In the genomic region with DNA sequence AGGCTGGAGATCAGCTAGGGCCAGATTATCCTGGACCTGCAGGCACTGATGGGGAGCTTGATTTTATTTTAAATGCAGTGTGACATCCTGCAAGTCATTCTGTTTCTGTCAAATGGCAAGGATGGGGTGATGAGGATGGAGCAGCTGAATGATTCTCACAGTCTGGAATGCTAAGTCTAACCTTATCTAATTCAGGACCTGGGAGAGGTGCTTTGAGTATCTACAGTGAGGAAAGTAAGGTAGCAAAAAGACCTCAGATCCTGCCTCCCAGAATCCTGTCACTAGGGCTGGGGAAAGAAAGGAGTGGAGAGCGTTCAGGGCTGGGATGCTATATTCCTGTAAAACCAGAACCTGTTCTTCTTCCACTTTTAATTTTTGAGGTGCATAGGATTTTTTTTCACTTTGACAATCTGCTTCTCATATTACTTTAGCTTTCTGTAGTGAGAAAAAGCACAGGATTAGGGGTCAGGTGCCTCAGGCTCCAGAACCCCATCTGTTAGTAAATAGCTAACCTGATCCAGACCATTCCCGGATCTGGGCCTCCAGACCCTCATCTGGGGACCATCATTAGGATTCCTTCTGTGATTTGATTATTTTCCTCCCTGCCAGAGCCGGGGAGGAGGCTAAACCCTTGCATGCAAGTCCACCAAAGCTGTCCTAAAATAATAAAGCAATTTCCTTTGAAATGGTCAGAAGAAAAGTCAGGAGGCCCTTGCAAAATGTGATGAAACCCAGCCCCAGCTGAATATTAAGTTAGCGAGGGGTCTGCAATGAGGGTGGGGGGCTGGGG, we compare ENCODE assay signal across 1 cellular context.
A peak's percentile ranks its signal among the peaks of the same experiment; 100 is the strongest.
TF ChIP-seq lines count a peak whose summit lies in the region.

No MANE protein-coding gene starts in this region.

TF ChIP-seq in SK-N-SH treated with all-trans-retinoic acid at 6 μM for 48 hours, 23 proteins besides CTCF, POLR2A, EP300 and RAD21 (continued from another document):
- TF ChIP-seq, protein P1, sequence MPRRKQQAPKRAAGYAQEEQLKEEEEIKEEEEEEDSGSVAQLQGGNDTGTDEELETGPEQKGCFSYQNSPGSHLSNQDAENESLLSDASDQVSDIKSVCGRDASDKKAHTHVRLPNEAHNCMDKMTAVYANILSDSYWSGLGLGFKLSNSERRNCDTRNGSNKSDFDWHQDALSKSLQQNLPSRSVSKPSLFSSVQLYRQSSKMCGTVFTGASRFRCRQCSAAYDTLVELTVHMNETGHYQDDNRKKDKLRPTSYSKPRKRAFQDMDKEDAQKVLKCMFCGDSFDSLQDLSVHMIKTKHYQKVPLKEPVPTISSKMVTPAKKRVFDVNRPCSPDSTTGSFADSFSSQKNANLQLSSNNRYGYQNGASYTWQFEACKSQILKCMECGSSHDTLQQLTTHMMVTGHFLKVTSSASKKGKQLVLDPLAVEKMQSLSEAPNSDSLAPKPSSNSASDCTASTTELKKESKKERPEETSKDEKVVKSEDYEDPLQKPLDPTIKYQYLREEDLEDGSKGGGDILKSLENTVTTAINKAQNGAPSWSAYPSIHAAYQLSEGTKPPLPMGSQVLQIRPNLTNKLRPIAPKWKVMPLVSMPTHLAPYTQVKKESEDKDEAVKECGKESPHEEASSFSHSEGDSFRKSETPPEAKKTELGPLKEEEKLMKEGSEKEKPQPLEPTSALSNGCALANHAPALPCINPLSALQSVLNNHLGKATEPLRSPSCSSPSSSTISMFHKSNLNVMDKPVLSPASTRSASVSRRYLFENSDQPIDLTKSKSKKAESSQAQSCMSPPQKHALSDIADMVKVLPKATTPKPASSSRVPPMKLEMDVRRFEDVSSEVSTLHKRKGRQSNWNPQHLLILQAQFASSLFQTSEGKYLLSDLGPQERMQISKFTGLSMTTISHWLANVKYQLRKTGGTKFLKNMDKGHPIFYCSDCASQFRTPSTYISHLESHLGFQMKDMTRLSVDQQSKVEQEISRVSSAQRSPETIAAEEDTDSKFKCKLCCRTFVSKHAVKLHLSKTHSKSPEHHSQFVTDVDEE (CRISPR knock-in tag; IDR thresholded peaks at IDR 0.05), result no peak
- TF ChIP-seq ZC3H10 (CRISPR knock-in tag; IDR thresholded peaks at IDR 0.05) (no peak), TCF4 (CRISPR knock-in tag; IDR thresholded peaks at IDR 0.05; ENCODE audit: borderline replicate concordance) (peak; percentile 74; the same call in 1 of the 2 replicates), RARB (CRISPR knock-in tag; IDR thresholded peaks at IDR 0.05) (no peak)
